In genomic region chr5:138579517-138579863, GRCh38 we compare ENCODE assay signal across 17 cellular contexts. TPM values are rescaled to one million over a fixed set of nuclear protein-coding genes. Genes with fewer than 3 reads are reported as not detected.
DNase-seq lines count a peak whose midpoint lies in the region; ATAC-seq, FAIRE-seq and TF ChIP-seq lines count a peak whose summit lies in the region.
"Had no signal": no experiment of that assay in that cellular context is flagged by ENCODE, and none has a peak within 500 bp of the region (broad histone marks: within the 10 kb centered on the region; RNA-seq: fewer than 3 reads in every experiment).

No MANE protein-coding gene starts in this region.

- H2BK5ac ChIP-seq in IMR-90 (ENCODE audit: low read depth, low read length, poor library complexity, severe bottlenecking) = no peak overlapping the region
- H2BK5ac ChIP-seq in mesendoderm (ENCODE audit: low read length) = no peak overlapping the region

- in situ Hi-C loops in IMR-90 (cut with MboI; ENCODE audit: low sequenced_read_pairs) = loop anchor here (10.0 kb wide), 1 partner anchor 685 kb away; no protein-coding TSS in a partner anchor

- no peak overlapping the region for H2AK5ac ChIP-seq in IMR-90 (ENCODE audit: low read depth, low read length)
- no peak overlapping the region for H2AK5ac ChIP-seq in mesendoderm (ENCODE audit: low read length)

- H2AFZ ChIP-seq in IMR-90 (replicated peaks; ENCODE audit: low read length, poor library complexity) (peak overlapping the region; percentile 18), astrocyte (ENCODE audit: low read depth, low read length) (peak overlapping the region; percentile 1)

- H3K79me1 ChIP-seq in IMR-90 (ENCODE audit: low read depth in 1 of 2, low read length in 2 of 2) = no peaks in the 10 kb centered on the region; a peak in 1 of 4 replicates
- no peaks in the 10 kb centered on the region for H3K79me1 ChIP-seq in mesendoderm (ENCODE audit: low read length)

- ATAC-seq in IMR-90 (ENCODE audit: low read depth) = no peak
- no peak for ATAC-seq in HG03439 (IDR thresholded peaks at IDR 0.05; ENCODE audit: unreplicated experiment)

- WGBS in IMR-90 (ENCODE audit: extremely low coverage in 2 of 2, insufficient read length in 1 of 2), 2 experiments = no CpG with 5 or more reads among the region's 2 CpGs
- WGBS in mesendoderm (ENCODE audit: extremely low coverage, insufficient coverage, low lambda C conversion rate) = no CpG with 5 or more reads among the region's 2 CpGs

- no peak overlapping the region for H3K4me2 ChIP-seq in IMR-90 (ENCODE audit: low read depth, low read length)
- no peak overlapping the region for H3K4me2 ChIP-seq in astrocyte (ENCODE audit: low read length)
- no peak overlapping the region for H3K4me2 ChIP-seq in mesendoderm (ENCODE audit: low read length)
- H3K4me2 ChIP-seq: SK-N-SH had no signal

- no peak overlapping the region for H3K27ac ChIP-seq in IMR-90 (ENCODE audit: insufficient read depth, low read length)
- no peak overlapping the region for H3K27ac ChIP-seq in astrocyte (ENCODE audit: low read depth, low read length)
- H3K27ac ChIP-seq in mesendoderm (ENCODE audit: low read depth, low read length) = no peak overlapping the region
- H3K27ac ChIP-seq: psoas muscle, uterus had no signal

- H3K14ac ChIP-seq in IMR-90 (replicated peaks; ENCODE audit: low read depth, low read length) = no peak overlapping the region

- H2BK20ac ChIP-seq in IMR-90 (ENCODE audit: low read depth, low read length) = no peak overlapping the region

- no peaks in the 10 kb centered on the region for H3K27me3 Mint-ChIP-seq in CD14-positive monocyte (ENCODE audit: low read depth in 3 of 3)
- no peaks in the 10 kb centered on the region for H3K27me3 Mint-ChIP-seq in astrocyte (ENCODE audit: low read depth, unreplicated experiment)
- H3K27me3 Mint-ChIP-seq in nephron (ENCODE audit: low read depth) = no peaks in the 10 kb centered on the region
- H3K27me3 Mint-ChIP-seq: dendritic cell treated with granulocyte-macrophage colony-stimulating factor and Interleukin-4, amounts not matched to agents 40 ng/mL and 50 ng/mL, for 4 days had no signal

- H3K4me1 Mint-ChIP-seq in CD14-positive monocyte (peaks cover 11% of the 10 kb centered on the region), astrocyte (ENCODE audit: low read depth, unreplicated experiment) (peaks cover 3% of the 10 kb centered on the region), nephron (peaks cover 26% of the 10 kb centered on the region)

- peaks cover 9% of the 10 kb centered on the region for H3K79me2 ChIP-seq in astrocyte (ENCODE audit: insufficient read depth, low read length)
- H3K79me2 ChIP-seq in mesendoderm (ENCODE audit: control insufficient read depth, insufficient read depth, low read length) = peaks cover 7% of the 10 kb centered on the region

- H3K18ac ChIP-seq in IMR-90 (ENCODE audit: low read depth, low read length) (no peak overlapping the region), mesendoderm (ENCODE audit: low read length) (no peak overlapping the region)

- no peak overlapping the region for H2BK15ac ChIP-seq in IMR-90 (ENCODE audit: low read depth, low read length)
- H2BK15ac ChIP-seq in mesendoderm (replicated peaks; ENCODE audit: low read depth) = no peak overlapping the region

- no peak overlapping the region for H3K9ac ChIP-seq in IMR-90 (ENCODE audit: low read depth, low read length)
- no peak overlapping the region for H3K9ac ChIP-seq in astrocyte (ENCODE audit: low read length)
- H3K9ac ChIP-seq in mesendoderm (ENCODE audit: low read length) = no peak overlapping the region
- H3K9ac ChIP-seq: SK-N-SH had no signal

- H4K20me1 ChIP-seq in IMR-90 (ENCODE audit: insufficient read depth, low read length) (peaks cover 7% of the 10 kb centered on the region), astrocyte (ENCODE audit: insufficient read depth, low read length) (peaks cover 4% of the 10 kb centered on the region)

- no TSS peak for BruUV-seq in IMR-90 (replicated peaks; lab: Mats Ljungman, UMichigan)

- intact Hi-C loops in CD14-positive monocyte (cut with micrococcal nuclease) (loop anchor here in 1 of 2 donors (5.0 to 10.0 kb wide), 3 partner anchors 685 to 763 kb away; partner anchors contain the start of genes MATR3 and PAIP2), IMR-90 (cut with micrococcal nuclease) (loop anchor here (1.0 kb wide), 1 partner anchor 683 kb away; no protein-coding TSS in a partner anchor)

- H3K36me3 ChIP-seq in IMR-90 (ENCODE audit: control insufficient read depth, insufficient read depth, low read length) (no peaks in the 10 kb centered on the region), astrocyte (ENCODE audit: insufficient read depth, low read length) (no peaks in the 10 kb centered on the region), mesendoderm (ENCODE audit: control insufficient read depth, insufficient read depth, low read length) (no peaks in the 10 kb centered on the region)
- H3K36me3 ChIP-seq: breast epithelium, uterus had no signal

- POLR2A ChIA-PET in IMR-90 (lab: Charles Lee; ENCODE audit: unreplicated experiment) = no interaction called here

- CTCF ChIA-PET in IMR-90 (lab: Yijun Ruan, JAX) = interaction anchor here (0.7 to 1.0 kb wide), 7 partner anchors 16 to 786 kb away, joined by 3 to 6 read pairs (median 3); partner anchors contain the start of gene MATR3

- H3K56ac ChIP-seq in IMR-90 (ENCODE audit: extremely low read depth, insufficient read depth, low read length) (no peak overlapping the region), mesendoderm (ENCODE audit: low read length) (no peak overlapping the region)

- no peaks in the 10 kb centered on the region for H3K4me1 ChIP-seq in IMR-90 (ENCODE audit: control insufficient read depth, insufficient read depth, low read length)
- no peaks in the 10 kb centered on the region for H3K4me1 ChIP-seq in astrocyte (ENCODE audit: insufficient read depth, low read length)
- H3K4me1 ChIP-seq in mesendoderm (ENCODE audit: control insufficient read depth, low read depth, low read length) = no peaks in the 10 kb centered on the region
- H3K4me1 ChIP-seq: breast epithelium, psoas muscle, uterus had no signal

- H3K36me3 Mint-ChIP-seq in CD14-positive monocyte = no peaks in the 10 kb centered on the region
- H3K36me3 Mint-ChIP-seq in astrocyte (ENCODE audit: low read depth, unreplicated experiment) = peaks cover 3% of the 10 kb centered on the region
- peaks cover 3% of the 10 kb centered on the region for H3K36me3 Mint-ChIP-seq in nephron (ENCODE audit: low read depth)

- no peak overlapping the region for H3K23ac ChIP-seq in IMR-90 (ENCODE audit: low read depth, low read length)
- H3K23ac ChIP-seq in mesendoderm (ENCODE audit: low read length) = no peak overlapping the region

- no peak for DNase-seq in CD14-positive monocyte (ENCODE audit: low spot score)
- no peak for DNase-seq in IMR-90
- DNase-seq in astrocyte (ENCODE audit: low read depth) = no peak
- no peak for DNase-seq in central memory CD4-positive, alpha-beta T cell
- DNase-seq in mesendoderm = no peak
- DNase-seq in NOMO-1 treated with DMSO at 0.1 percent for 48 hours (lab: John Stamatoyannopoulos, UW; ENCODE audit: unreplicated experiment) = no peak
- DNase-seq: NCI-H1105 treated with DMSO at 0.1 percent for 48 hours, NCI-H2081 treated with DMSO at 0.1 percent for 48 hours had no signal

- dilution Hi-C loops in IMR-90 (cut with HindIII; ENCODE audit: low sequenced_read_pairs, unreplicated experiment) = no loop called here

- no peak overlapping the region for H2AK9ac ChIP-seq in IMR-90 (replicated peaks; ENCODE audit: low read depth, low read length, poor library complexity)

- no peak for FAIRE-seq in astrocyte (lab: Jason Lieb, UNC)

- H2BK120ac ChIP-seq in IMR-90 (ENCODE audit: low read depth, low read length) (no peak overlapping the region), mesendoderm (ENCODE audit: low read depth, low read length) (no peak overlapping the region)

- H3K4me3 ChIP-seq in IMR-90 (ENCODE audit: insufficient read depth, low read depth, low read length) (no peak overlapping the region), astrocyte (ENCODE audit: insufficient read depth, low read depth, low read length) (no peak overlapping the region), mesendoderm (ENCODE audit: low read length) (no peak overlapping the region)
- H3K4me3 ChIP-seq: breast epithelium, HAP-1, psoas muscle, uterus had no signal

- TF ChIP-seq RAD21 in IMR-90 (IDR thresholded peaks at IDR 0.05; ENCODE audit: low read length) = no peak

- no peak for TF ChIP-seq POLR2A in IMR-90 (IDR thresholded peaks at IDR 0.05; ENCODE audit: low read depth, low read length)

- H3K9me3 ChIP-seq in IMR-90 (ENCODE audit: control insufficient read depth, insufficient read depth, low read length) (no peaks in the 10 kb centered on the region), astrocyte (ENCODE audit: insufficient read depth, low read depth, low read length) (no peaks in the 10 kb centered on the region)
- H3K9me3 ChIP-seq: breast epithelium, HAP-1, psoas muscle, SK-N-SH, uterus had no signal

- H4K8ac ChIP-seq in IMR-90 (ENCODE audit: low read depth in 2 of 2, low read length in 2 of 2) (no peak overlapping the region), mesendoderm (ENCODE audit: low read depth, low read length) (no peak overlapping the region)

- H3K27ac Mint-ChIP-seq in CD14-positive monocyte = no peak overlapping the region
- H3K27ac Mint-ChIP-seq in astrocyte (ENCODE audit: unreplicated experiment) = no peak overlapping the region
- H3K27ac Mint-ChIP-seq in nephron = peak overlapping the region; percentile 88 to 93 (median 90)
- H3K27ac Mint-ChIP-seq: activated CD4-positive, alpha-beta T cell treated with anti-CD3 and anti-CD28 coated beads, Interleukin-2, amount 10 ng/mL, durations not matched to agents 24 days and 14 days; dendritic cell treated with granulocyte-macrophage colony-stimulating factor and Interleukin-4, amounts not matched to agents 40 ng/mL and 50 ng/mL, for 4 days had no signal

- H3K27me3 ChIP-seq in IMR-90 (ENCODE audit: control insufficient read depth, insufficient read depth, low read length) (peaks cover 2% of the 10 kb centered on the region), astrocyte (ENCODE audit: insufficient read depth, low read length) (no peaks in the 10 kb centered on the region), mesendoderm (ENCODE audit: insufficient read depth, low read length, poor library complexity) (no peaks in the 10 kb centered on the region)
- H3K27me3 ChIP-seq: breast epithelium, uterus had no signal

- H3K9me3 Mint-ChIP-seq in CD14-positive monocyte = peaks cover 0 to 3% (median 0%) of the 10 kb centered on the region in 7 donors
- H3K9me3 Mint-ChIP-seq in astrocyte (ENCODE audit: unreplicated experiment) = peaks cover 2% of the 10 kb centered on the region
- H3K9me3 Mint-ChIP-seq in nephron = peaks cover 2% of the 10 kb centered on the region
- H3K9me3 Mint-ChIP-seq: dendritic cell treated with granulocyte-macrophage colony-stimulating factor and Interleukin-4, amounts not matched to agents 40 ng/mL and 50 ng/mL, for 4 days had no signal

- no peak overlapping the region for H4K5ac ChIP-seq in IMR-90 (ENCODE audit: low read depth, low read length)
- no peak overlapping the region for H4K5ac ChIP-seq in mesendoderm (ENCODE audit: low read length)

- no peak overlapping the region for H3K4me3 Mint-ChIP-seq in CD14-positive monocyte
- H3K4me3 Mint-ChIP-seq in astrocyte (ENCODE audit: unreplicated experiment) = no peak overlapping the region
- peak overlapping the region in 2 of 3 experiments; percentile 22 to 64 for H3K4me3 Mint-ChIP-seq in nephron
- H3K4me3 Mint-ChIP-seq: activated CD4-positive, alpha-beta T cell treated with anti-CD3 and anti-CD28 coated beads, Interleukin-2, amount 10 ng/mL, durations not matched to agents 24 days and 14 days; dendritic cell treated with granulocyte-macrophage colony-stimulating factor and Interleukin-4, amounts not matched to agents 40 ng/mL and 50 ng/mL, for 4 days had no signal

- H4K91ac ChIP-seq in IMR-90 (ENCODE audit: insufficient read depth, low read depth, low read length) = no peak overlapping the region

- H3K9me1 ChIP-seq in IMR-90 (ENCODE audit: insufficient read depth, low read length) = no peaks in the 10 kb centered on the region

- TF ChIP-seq CTCF in CD14-positive monocyte (IDR thresholded peaks at IDR 0.05) (peak; percentile 45), IMR-90 (conservative IDR thresholded peaks at IDR 0.05; ENCODE audit: low read depth, low read length) (no peak), astrocyte (IDR thresholded peaks at IDR 0.05; ENCODE audit: insufficient read depth, low read depth, low read length) (no peak), nephron (IDR thresholded peaks at IDR 0.05; ENCODE audit: unreplicated experiment in 3 of 3) (no peak)

- no peak overlapping the region for H3K4ac ChIP-seq in IMR-90 (ENCODE audit: low read depth, low read length)
- no peak overlapping the region for H3K4ac ChIP-seq in mesendoderm (ENCODE audit: low read depth, low read length)

RNA-seq across cellular contexts. Expression of gene HSPA9, which starts 4.3 kb away (rescaled TPM):
- 10 to 100 TPM; 67.8 to 82.4 TPM for polyA plus RNA-seq in CD14-positive monocyte
- 456 and 472 TPM in 2 replicates for total RNA-seq in IMR-90 (2012; rRNA removed)
- 133 and 157 TPM in 2 replicates for polyA plus RNA-seq in IMR-90 (2012; rRNA removed)
- polyA plus RNA-seq in IMR-90 (2012; cell fraction: cytosol; rRNA removed) = 118 and 219 TPM in 2 replicates
- 169 and 240 TPM in 2 replicates for polyA plus RNA-seq in IMR-90 (2012; cell fraction: nucleus; rRNA removed; ENCODE audit: low replicate concordance)
- total RNA-seq in astrocyte = 266 and 271 TPM in 2 replicates
- polyA plus RNA-seq in mesendoderm (2013, experiment 1 of 2) = 301 TPM
- polyA plus RNA-seq in mesendoderm (2013, experiment 2 of 2) = 297 TPM

RNA-seq across cellular contexts. Expression of gene ETF1, which starts 36.5 kb away (rescaled TPM):
- 10 to 100 TPM; 61.6 to 71.4 TPM for polyA plus RNA-seq in CD14-positive monocyte
- total RNA-seq in IMR-90 (2012; rRNA removed) = 126 and 144 TPM in 2 replicates
- polyA plus RNA-seq in IMR-90 (2012; rRNA removed) = 45.4 and 53.2 TPM in 2 replicates
- 12.4 and 13.0 TPM in 2 replicates for polyA plus RNA-seq in IMR-90 (2012; cell fraction: cytosol; rRNA removed)
- polyA plus RNA-seq in IMR-90 (2012; cell fraction: nucleus; rRNA removed; ENCODE audit: low replicate concordance) = 9.0 and 49.9 TPM in 2 replicates
- 139 and 153 TPM in 2 replicates for total RNA-seq in astrocyte
- polyA plus RNA-seq in mesendoderm (2013, experiment 1 of 2) = 158 TPM
- polyA plus RNA-seq in mesendoderm (2013, experiment 2 of 2) = 156 TPM

Comparison
In these comparisons a context has a peak if more than half of its experiments do, and no peak if none do; other contexts are left out.
1. H3K27ac Mint-ChIP-seq: peak in nephron (3 of 3); none in CD14-positive monocyte (0 of 7) and astrocyte (single experiment).
2. H3K4me3 Mint-ChIP-seq: peak in nephron (2 of 3); none in CD14-positive monocyte (0 of 2) and astrocyte (single experiment).